1 cellular context compared by ENCODE assay signal in genomic region chr6:84027340-84028183, GRCh38.
TF ChIP-seq lines count a peak whose summit lies in the region.

No MANE protein-coding gene starts in this region.

TF ChIP-seq in WTC11, 78 proteins besides CTCF, POLR2A, EP300 and RAD21 (continued from another document):
- TF ChIP-seq AFF4 (CRISPR knock-in tag; IDR thresholded peaks at IDR 0.05; ENCODE audit: borderline replicate concordance) = no peak
- TF ChIP-seq PREB (CRISPR knock-in tag; IDR thresholded peaks at IDR 0.05; ENCODE audit: borderline replicate concordance) = no peak
- TF ChIP-seq ATF6 (CRISPR knock-in tag; IDR thresholded peaks at IDR 0.05) = no peak
